In the genomic region with DNA sequence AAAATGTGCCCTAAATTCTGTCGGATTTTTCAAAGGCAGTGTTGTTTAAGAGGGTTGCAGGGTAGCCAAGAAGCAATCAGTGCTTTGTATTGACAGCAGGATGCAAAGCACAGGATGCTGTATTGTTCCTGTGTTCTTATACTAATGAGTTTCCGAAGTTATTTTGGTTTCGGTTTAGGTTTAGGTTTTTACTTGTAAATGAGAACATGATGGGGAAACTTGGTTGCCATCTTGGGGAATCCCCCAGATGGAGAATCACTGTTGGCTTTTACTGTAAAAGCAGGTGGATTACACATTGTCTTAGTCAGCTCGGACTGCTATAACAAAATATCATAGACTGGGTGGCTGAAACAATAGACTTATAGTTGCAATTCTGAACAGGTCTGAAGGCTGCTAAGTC, we compare ENCODE assay signal across 12 cellular contexts.
DNase-seq lines count a peak whose midpoint lies in the region; ATAC-seq, FAIRE-seq and TF ChIP-seq lines count a peak whose summit lies in the region.
"Had no signal": no experiment of that assay in that cellular context is flagged by ENCODE, and none has a peak within 500 bp of the region (broad histone marks: within the 10 kb centered on the region; RNA-seq: fewer than 3 reads in every experiment).

No MANE protein-coding gene starts in this region.

- peak overlapping the region; percentile 76 for H3K27ac ChIP-seq in HUES64 (ENCODE audit: low read depth, low read length)
- H3K27ac ChIP-seq: cardiac muscle cell, gastroesophageal sphincter, PC-9 had no signal

- in situ Hi-C loops in GM13976 (cut with MboI; ENCODE audit: low sequenced_read_pairs, unreplicated experiment), result no loop called here

- no peaks in the 10 kb centered on the region for H3K36me3 ChIP-seq in HUES64 (ENCODE audit: insufficient read depth, low read length)
- H3K36me3 ChIP-seq: cardiac muscle cell, gastroesophageal sphincter had no signal

- H3K4me1 ChIP-seq in HUES64 (ENCODE audit: insufficient read depth, low read length), result peaks cover 51% of the 10 kb centered on the region

- 69% methylated on average over 4 of the region's 4 CpGs for WGBS in HUES64

- no peak for TF ChIP-seq CTCF in GM13976 (IDR thresholded peaks at IDR 0.05; ENCODE audit: borderline replicate concordance, control extremely low read depth, extremely low read depth, insufficient read depth, missing control alignments)

- H3K9me3 ChIP-seq in HUES64 (ENCODE audit: insufficient read depth, low read depth, low read length), result no peaks in the 10 kb centered on the region
- H3K9me3 ChIP-seq: gastroesophageal sphincter had no signal

- no peak overlapping the region for H3K9ac ChIP-seq in HUES64 (ENCODE audit: low read depth, low read length)

- no peaks in the 10 kb centered on the region for H3K27me3 ChIP-seq in HUES64 (ENCODE audit: insufficient read depth, low read length)
- H3K27me3 ChIP-seq: cardiac muscle cell, gastroesophageal sphincter had no signal

- peak; percentile 66 for FAIRE-seq in GM19239 (lab: Jason Lieb, UNC)

- no peak overlapping the region for H3K4me3 ChIP-seq in HUES64 (ENCODE audit: low read length)
- H3K4me3 ChIP-seq: cardiac muscle cell, gastroesophageal sphincter, PC-9 had no signal

- DNase-seq in GM13976 (ENCODE audit: low spot score) (peak; percentile 3), GM19239 (ENCODE audit: insufficient read length, low spot score) (no peak), NCI-H524 (lab: John Stamatoyannopoulos, UW) (no peak), GM19240 (ENCODE audit: insufficient read length, low spot score) (no peak), kidney tubule cell (ENCODE audit: low spot score) (no peak), T-helper 9 cell (no peak)
- DNase-seq: C1 segment of cervical spinal cord, PC-9 had no signal

- peak; percentile 90 for ATAC-seq in HG02852 (IDR thresholded peaks at IDR 0.05; ENCODE audit: unreplicated experiment)
- ATAC-seq: gastroesophageal sphincter had no signal
